18 cellular contexts compared by ENCODE assay signal in genomic region chr11:133695376-133695775, GRCh38.
A peak's percentile ranks its signal among the peaks of the same experiment; 100 is the strongest.
DNase-seq lines count a peak whose midpoint lies in the region; ATAC-seq, FAIRE-seq and TF ChIP-seq lines count a peak whose summit lies in the region.
"Had no signal": no experiment of that assay in that cellular context is flagged by ENCODE, and none has a peak within 500 bp of the region (broad histone marks: within the 10 kb centered on the region; RNA-seq: fewer than 3 reads in every experiment).

No MANE protein-coding gene starts in this region.

- 0% methylated on average over 1 of the region's 2 CpGs for WGBS in HepG2 (ENCODE audit: low lambda C conversion rate)
- WGBS in right lobe of liver (ENCODE audit: insufficient coverage, low coverage, low lambda C conversion rate, missing lambda C conversion rate), result no CpG with 5 or more reads among the region's 2 CpGs

- no peaks in the 10 kb centered on the region for H3K9me3 Mint-ChIP-seq in stimulated activated effector memory CD8-positive, alpha-beta T cell treated with anti-CD3 and anti-CD28 coated beads, Interleukin-12 subunit alpha, Interleukin-12 subunit beta, amount 100 ng/mL, for 72 hours
- H3K9me3 Mint-ChIP-seq: CD4-positive, alpha-beta memory T cell had no signal

- H3K4me3 ChIP-seq in HepG2 (replicated peaks in 1 of 3; ENCODE audit: insufficient read depth in 1 of 3, low read depth in 2 of 3, low read length in 3 of 3) (no peak overlapping the region), right lobe of liver (no peak overlapping the region), bronchial epithelial cell (ENCODE audit: low read depth, low read length) (no peak overlapping the region)
- H3K4me3 ChIP-seq: GM23248, HAP-1 had no signal

- H3K36me3 ChIP-seq in HepG2 (replicated peaks in 1 of 2; ENCODE audit: control insufficient read depth in 1 of 2, insufficient read depth in 2 of 2, low read length in 2 of 2), result no peaks in the 10 kb centered on the region
- H3K36me3 ChIP-seq in right lobe of liver, result no peaks in the 10 kb centered on the region
- H3K36me3 ChIP-seq in bronchial epithelial cell (ENCODE audit: control insufficient read depth, insufficient read depth, low read length), result no peaks in the 10 kb centered on the region
- H3K36me3 ChIP-seq: HAP-1 had no signal

- H3K9me3 ChIP-seq in HepG2 (ENCODE audit: low read length) (no peaks in the 10 kb centered on the region), right lobe of liver (no peaks in the 10 kb centered on the region)
- H3K9me3 ChIP-seq: HAP-1 had no signal

- no peak overlapping the region for H3K4me2 ChIP-seq in HepG2 (ENCODE audit: low read depth, low read length)

- TF ChIP-seq EP300 in HepG2 (IDR thresholded peaks at IDR 0.05; ENCODE audit: low read depth in 2 of 2, low read length in 2 of 2) (no peak), HepG2 (CRISPR knock-in tag; IDR thresholded peaks at IDR 0.05; ENCODE audit: borderline replicate concordance) (no peak)

- H2AFZ ChIP-seq in HepG2 (ENCODE audit: low read length), result no peak overlapping the region
- H2AFZ ChIP-seq: GM23248 had no signal

- ATAC-seq in HepG2 (no peak), right lobe of liver (no peak), HG02970 (IDR thresholded peaks at IDR 0.05; ENCODE audit: low FRiP score, unreplicated experiment) (no peak)
- peak; percentile 12 for ATAC-seq in stimulated activated effector memory CD8-positive, alpha-beta T cell treated with anti-CD3 and anti-CD28 coated beads, Interleukin-12 subunit alpha, Interleukin-12 subunit beta, amount 100 ng/mL, for 72 hours

- H3K27me3 ChIP-seq in HepG2 (ENCODE audit: control insufficient read depth in 1 of 2, insufficient read depth in 2 of 2, low read length in 2 of 2) (no peaks in the 10 kb centered on the region), right lobe of liver (no peaks in the 10 kb centered on the region), bronchial epithelial cell (ENCODE audit: control insufficient read depth, insufficient read depth, low read length) (no peaks in the 10 kb centered on the region)

- H4K20me1 ChIP-seq in HepG2 (ENCODE audit: insufficient read depth, low read length), result no peaks in the 10 kb centered on the region

- no peaks in the 10 kb centered on the region for H3K79me2 ChIP-seq in HepG2 (ENCODE audit: insufficient read depth, low read length)

- H3K9ac ChIP-seq in HepG2 (ENCODE audit: insufficient read depth, low read depth, low read length), result no peak overlapping the region
- H3K9ac ChIP-seq: GM23248 had no signal

- intact Hi-C loops in HepG2 (cut with micrococcal nuclease; ENCODE audit: unreplicated experiment) (no loop called here), right lobe of liver (cut with DNase I) (no loop called here)

- CTCF ChIA-PET in HepG2 (lab: Yijun Ruan, JAX; ENCODE audit: low intra/inter-chr PET ratio, low total read pairs), result no interaction called here

- no peaks in the 10 kb centered on the region for H3K36me3 Mint-ChIP-seq in stimulated activated effector memory CD8-positive, alpha-beta T cell treated with anti-CD3 and anti-CD28 coated beads, Interleukin-12 subunit alpha, Interleukin-12 subunit beta, amount 100 ng/mL, for 72 hours
- H3K36me3 Mint-ChIP-seq: CD4-positive, alpha-beta memory T cell had no signal

- BruUV-seq in HepG2 (replicated peaks; lab: Mats Ljungman, UMichigan), result no TSS peak

- in situ Hi-C loops in HepG2 (cut with HindIII; ENCODE audit: extremely low pct_ligation_motif_present, low pct_unique_long_range_greater_than_20kb), result no loop called here

- no peak overlapping the region for H3K27ac Mint-ChIP-seq in stimulated activated effector memory CD8-positive, alpha-beta T cell treated with anti-CD3 and anti-CD28 coated beads, Interleukin-12 subunit alpha, Interleukin-12 subunit beta, amount 100 ng/mL, for 72 hours
- H3K27ac Mint-ChIP-seq: CD4-positive, alpha-beta memory T cell; HFFc6 had no signal

- H3K4me3 Mint-ChIP-seq in stimulated activated effector memory CD8-positive, alpha-beta T cell treated with anti-CD3 and anti-CD28 coated beads, Interleukin-12 subunit alpha, Interleukin-12 subunit beta, amount 100 ng/mL, for 72 hours, result no peak overlapping the region
- H3K4me3 Mint-ChIP-seq: CD4-positive, alpha-beta memory T cell; HFFc6 had no signal

- no peak for DNase-seq in HepG2 (ENCODE audit: low spot score)
- no peak for DNase-seq in right lobe of liver
- peak; percentile 1 for DNase-seq in bronchial epithelial cell (ENCODE audit: low read depth)
- DNase-seq in stimulated activated effector memory CD8-positive, alpha-beta T cell treated with anti-CD3 and anti-CD28 coated beads, Interleukin-12 subunit alpha, Interleukin-12 subunit beta, amount 100 ng/mL, for 72 hours (ENCODE audit: low spot score in 2 of 2), result no peak
- no peak for DNase-seq in activated T-cell treated with anti-CD3 and anti-CD28 coated beads, Interleukin-2, amount 50 U/mL, for 48 hours
- DNase-seq: C1 segment of cervical spinal cord; Calu3; CD4-positive, alpha-beta memory T cell; COR-L47; DMS53; DMS79 treated with DMSO at 0.1 percent for 48 hours; GF-D8; GM23248; HFFc6 had no signal

- no peaks in the 10 kb centered on the region for H3K4me1 Mint-ChIP-seq in stimulated activated effector memory CD8-positive, alpha-beta T cell treated with anti-CD3 and anti-CD28 coated beads, Interleukin-12 subunit alpha, Interleukin-12 subunit beta, amount 100 ng/mL, for 72 hours
- H3K4me1 Mint-ChIP-seq: CD4-positive, alpha-beta memory T cell had no signal

- no peaks in the 10 kb centered on the region for H3K4me1 ChIP-seq in HepG2 (ENCODE audit: insufficient read depth, low read length)
- H3K4me1 ChIP-seq in right lobe of liver, result no peaks in the 10 kb centered on the region
- H3K4me1 ChIP-seq: HAP-1 had no signal

- FAIRE-seq in HepG2 (lab: Jason Lieb, UNC) (no peak), bronchial epithelial cell (lab: Jason Lieb, UNC) (no peak)
- FAIRE-seq: GM12891, GM18507 had no signal

- TF ChIP-seq POLR2A in HepG2 (IDR thresholded peaks at IDR 0.05; ENCODE audit: insufficient read depth in 1 of 2, low read depth in 2 of 2, low read length in 2 of 2) (no peak), right lobe of liver (IDR thresholded peaks at IDR 0.05) (no peak)

- no peak for TF ChIP-seq CTCF in HepG2 (CRISPR knock-in tag; IDR thresholded peaks at IDR 0.05)
- no peak for TF ChIP-seq CTCF in right lobe of liver (IDR thresholded peaks at IDR 0.05)
- TF ChIP-seq CTCF in bronchial epithelial cell (IDR thresholded peaks at IDR 0.05; ENCODE audit: insufficient read depth, low read length, severe bottlenecking), result no peak

- POLR2A ChIA-PET in HepG2 (lab: Yijun Ruan, JAX), result no interaction called here

- H3K27ac ChIP-seq in HepG2 (ENCODE audit: extremely low read length, insufficient read depth, low read length) (no peak overlapping the region), right lobe of liver (no peak overlapping the region)
- H3K27ac ChIP-seq: GM23248 had no signal

- TF ChIP-seq RAD21 in HepG2 (CRISPR knock-in tag; IDR thresholded peaks at IDR 0.05), result no peak

TF ChIP-seq in HepG2, 621 proteins besides CTCF, POLR2A, EP300 and RAD21:
- no peak for TF ChIP-seq REL (CRISPR knock-in tag; conservative IDR thresholded peaks at IDR 0.05)
- peak; percentile 56; the same call in 1 of the 2 replicates for TF ChIP-seq TFAP4 (IDR thresholded peaks at IDR 0.05; ENCODE audit: borderline replicate concordance, low read depth)
- no peak for TF ChIP-seq FOXA1 (IDR thresholded peaks at IDR 0.05)
- TF ChIP-seq FOXA1 (CRISPR knock-in tag; IDR thresholded peaks at IDR 0.05), result peak; percentile 25; the same call in 1 of the 2 replicates
